ENCODE assay signal across 33 cellular contexts in genomic region chr2:119625226-119625625, GRCh38. TPM values are rescaled to one million over a fixed set of nuclear protein-coding genes. Genes with fewer than 3 reads are reported as not detected.
"Had no signal": no experiment of that assay in that cellular context is flagged by ENCODE, and none has a peak within 500 bp of the region (broad histone marks: within the 10 kb centered on the region; RNA-seq: fewer than 3 reads in every experiment).

No MANE protein-coding gene starts in this region.

- ATAC-seq: activated naive CD4-positive, alpha-beta T cell treated with anti-CD3 and anti-CD28 coated beads, Interleukin-2, amount 50 U/mL, for 72 hours; activated naive CD8-positive, alpha-beta T cell treated with anti-CD3 and anti-CD28 coated beads, Interleukin-2, amount 50 U/mL, for 24 hours; activated T-cell treated with anti-CD3 and anti-CD28 coated beads, Interleukin-2, amount 50 U/mL, for 4 hours; activated T-cell treated with anti-CD3 and anti-CD28 coated beads, Interleukin-2, amount 50 U/mL, for 72 hours; activated T-helper 17 cell treated with anti-CD3 and anti-CD28 coated beads, Interleukin-2, amount 50 U/mL, for 72 hours; body of pancreas had no signal

- H3K27me3 ChIP-seq: ascending aorta, body of pancreas, brain microvascular endothelial cell, breast epithelium, cardiac muscle cell had no signal

- DNase-seq: activated effector memory CD4-positive, alpha-beta T cell treated with anti-CD3 and anti-CD28 coated beads, Interleukin-2, amount 50 U/mL, for 16 hours; activated effector memory CD4-positive, alpha-beta T cell treated with Interleukin-2 at 50 U/mL for 16 hours; activated gamma-delta T cell; activated gamma-delta T cell treated with Interleukin-2 at 50 U/mL for 16 hours; activated naive CD4-positive, alpha-beta T cell; activated naive CD4-positive, alpha-beta T cell treated with anti-CD3 and anti-CD28 coated beads for 36 hours; activated naive CD4-positive, alpha-beta T cell treated with anti-CD3 and anti-CD28 coated beads, Interleukin-2, amount 10 ng/mL, durations not matched to agents 7 days and 5 days; activated naive CD4-positive, alpha-beta T cell treated with anti-CD3 and anti-CD28 coated beads, Interleukin-2, amount 50 U/mL, for 16 hours; activated naive CD4-positive, alpha-beta T cell treated with Interleukin-2 at 50 U/mL for 16 hours; activated naive CD8-positive, alpha-beta T cell treated with anti-CD3 and anti-CD28 coated beads for 36 hours; activated naive CD8-positive, alpha-beta T cell treated with anti-CD3 and anti-CD28 coated beads, Interleukin-2, amount 10 ng/mL, durations not matched to agents 7 days and 5 days; activated naive CD8-positive, alpha-beta T cell treated with anti-CD3 and anti-CD28 coated beads, Interleukin-2, amount 50 U/mL, for 24 hours; activated T-cell treated with anti-CD3 and anti-CD28 coated beads, Interleukin-2, amount 50 U/mL, for 1 hour; activated T-cell treated with anti-CD3 and anti-CD28 coated beads, Interleukin-2, amount 50 U/mL, for 24 hours; activated T-cell treated with anti-CD3 and anti-CD28 coated beads, Interleukin-2, amount 50 U/mL, for 4 hours; activated T-cell treated with anti-CD3 and anti-CD28 coated beads, Interleukin-2, amount 50 U/mL, for 48 hours; activated T-cell treated with anti-CD3 and anti-CD28 coated beads, Interleukin-2, amount 50 U/mL, for 72 hours; amniotic stem cell; amygdala; anterior cingulate cortex; aorta; body of pancreas; brain microvascular endothelial cell; caudate nucleus; central memory CD4-positive, alpha-beta T cell; cerebellar nuclear complex had no signal

- H3K4me1 ChIP-seq: ascending aorta, body of pancreas, breast epithelium had no signal

- H3K4me3 ChIP-seq: ascending aorta, body of pancreas, breast epithelium, cardiac muscle cell had no signal

- H3K27ac ChIP-seq: ascending aorta, body of pancreas, brain microvascular endothelial cell, breast epithelium, cardiac muscle cell had no signal

- H3K9me3 ChIP-seq: ascending aorta, body of pancreas had no signal

- FAIRE-seq: astrocyte, bronchial epithelial cell had no signal

- H3K36me3 ChIP-seq: ascending aorta, brain microvascular endothelial cell, breast epithelium, cardiac muscle cell had no signal

RNA-seq across cellular contexts. Expression of gene TMEM177, which starts 53.8 kb away (rescaled TPM):
- total RNA-seq: ascending aorta had no signal
